In genomic region chr3:52839268-52839575, GRCh38 we compare ENCODE assay signal across 20 cellular contexts. TPM values are rescaled to one million over a fixed set of nuclear protein-coding genes. Genes with fewer than 3 reads are reported as not detected.
DNase-seq lines count a peak whose midpoint lies in the region; ATAC-seq, FAIRE-seq and TF ChIP-seq lines count a peak whose summit lies in the region.
"Had no signal": no experiment of that assay in that cellular context is flagged by ENCODE, and none has a peak within 500 bp of the region (broad histone marks: within the 10 kb centered on the region; RNA-seq: fewer than 3 reads in every experiment).

No MANE protein-coding gene starts in this region.

- no peak for ATAC-seq in activated CD8-positive, alpha-beta T cell treated with anti-CD3 and anti-CD28 coated beads, Interleukin-2, amount 10 ng/mL, durations not matched to agents 7 days and 5 days
- ATAC-seq in activated CD8-positive, alpha-beta T cell treated with anti-CD3 and anti-CD28 coated beads for 36 hours, result no peak
- no peak for ATAC-seq in right lobe of liver
- ATAC-seq in HepG2, result no peak
- ATAC-seq in natural killer cell treated with Interleukin-12 subunit alpha and Interleukin-12 subunit beta and Interleukin-15 and Interleukin-18, amount 100 ng/mL, for 72 hours, result no peak
- ATAC-seq in HG02885 (IDR thresholded peaks at IDR 0.05; ENCODE audit: poor library complexity, unreplicated experiment), result no peak
- ATAC-seq: K562 had no signal

- CTCF ChIA-PET in activated CD8-positive, alpha-beta T cell treated with anti-CD3 and anti-CD28 coated beads, Interleukin-2, amount 10 ng/mL, durations not matched to agents 7 days and 5 days (lab: Charles Lee), result interaction anchor here (1.0 to 1.7 kb wide), 8 partner anchors 9 to 293 kb away, joined by 3 to 8 read pairs (median 4); no protein-coding TSS in a partner anchor
- CTCF ChIA-PET in activated CD8-positive, alpha-beta T cell treated with anti-CD3 and anti-CD28 coated beads for 36 hours (lab: Charles Lee), result interaction anchor here (0.7 to 2.5 kb wide), 5 partner anchors 10 to 233 kb away, joined by 3 to 8 read pairs (median 4); no protein-coding TSS in a partner anchor
- CTCF ChIA-PET in HepG2 (lab: Yijun Ruan, JAX; ENCODE audit: low intra/inter-chr PET ratio, low total read pairs), result no interaction called here

- FAIRE-seq in HepG2 (lab: Jason Lieb, UNC), result no peak
- FAIRE-seq: A204.1, G401.6, K562 had no signal

- H3K4me2 ChIP-seq in HepG2 (ENCODE audit: low read depth, low read length), result no peak overlapping the region

- peak overlapping the region; percentile 55 for H3K27ac Mint-ChIP-seq in activated CD8-positive, alpha-beta T cell treated with anti-CD3 and anti-CD28 coated beads, Interleukin-2, amount 10 ng/mL, durations not matched to agents 7 days and 5 days
- H3K27ac Mint-ChIP-seq in activated CD8-positive, alpha-beta T cell treated with anti-CD3 and anti-CD28 coated beads for 36 hours, result no peak overlapping the region
- no peak overlapping the region for H3K27ac Mint-ChIP-seq in natural killer cell treated with Interleukin-12 subunit alpha and Interleukin-12 subunit beta and Interleukin-15 and Interleukin-18, amount 100 ng/mL, for 72 hours

- no TSS peak for BruUV-seq in HepG2 (replicated peaks; lab: Mats Ljungman, UMichigan)

- no peaks in the 10 kb centered on the region for H4K20me1 ChIP-seq in HepG2 (ENCODE audit: insufficient read depth, low read length)

- H3K9me3 Mint-ChIP-seq in activated CD8-positive, alpha-beta T cell treated with anti-CD3 and anti-CD28 coated beads, Interleukin-2, amount 10 ng/mL, durations not matched to agents 7 days and 5 days (ENCODE audit: insufficient read depth), result no peaks in the 10 kb centered on the region
- no peaks in the 10 kb centered on the region for H3K9me3 Mint-ChIP-seq in activated CD8-positive, alpha-beta T cell treated with anti-CD3 and anti-CD28 coated beads for 36 hours
- no peaks in the 10 kb centered on the region for H3K9me3 Mint-ChIP-seq in natural killer cell treated with Interleukin-12 subunit alpha and Interleukin-12 subunit beta and Interleukin-15 and Interleukin-18, amount 100 ng/mL, for 72 hours

- intact Hi-C loops in activated CD8-positive, alpha-beta T cell treated with anti-CD3 and anti-CD28 coated beads for 36 hours (cut with micrococcal nuclease), result no loop called here
- intact Hi-C loops in right lobe of liver (cut with DNase I), result no loop called here
- intact Hi-C loops in HepG2 (cut with micrococcal nuclease; ENCODE audit: unreplicated experiment), result no loop called here

- H3K79me2 ChIP-seq in HepG2 (ENCODE audit: insufficient read depth, low read length), result no peaks in the 10 kb centered on the region

- no peak for DNase-seq in activated CD8-positive, alpha-beta T cell treated with anti-CD3 and anti-CD28 coated beads, Interleukin-2, amount 10 ng/mL, durations not matched to agents 7 days and 5 days
- no peak for DNase-seq in activated CD8-positive, alpha-beta T cell treated with anti-CD3 and anti-CD28 coated beads for 36 hours
- DNase-seq in right lobe of liver (peak in 2 of 3 donors; percentile 14 to 40), HepG2 (ENCODE audit: low spot score) (no peak), RPMI8226 (no peak), GM19240 (ENCODE audit: insufficient read length, low spot score) (no peak)
- no peak for DNase-seq in natural killer cell treated with Interleukin-12 subunit alpha and Interleukin-12 subunit beta and Interleukin-15 and Interleukin-18, amount 100 ng/mL, for 72 hours (ENCODE audit: low spot score)
- DNase-seq: C1 segment of cervical spinal cord, DND-41, HCEC 1CT, NCI-H1436, NCI-H2029 treated with DMSO at 0.1 percent for 48 hours, NCI-H2171 treated with DMSO at 0.1 percent for 48 hours, NCI-H446 treated with DMSO at 0.1 percent for 48 hours had no signal

- H3K27me3 ChIP-seq in right lobe of liver, result no peaks in the 10 kb centered on the region
- H3K27me3 ChIP-seq in HepG2 (ENCODE audit: control insufficient read depth in 1 of 2, insufficient read depth in 2 of 2, low read length in 2 of 2), result no peaks in the 10 kb centered on the region

- in situ Hi-C loops in HepG2 (cut with HindIII; ENCODE audit: extremely low pct_ligation_motif_present, low pct_unique_long_range_greater_than_20kb), result no loop called here

- TF ChIP-seq POLR2A in right lobe of liver (IDR thresholded peaks at IDR 0.05), result no peak
- TF ChIP-seq POLR2A in HepG2 (IDR thresholded peaks at IDR 0.05; ENCODE audit: insufficient read depth in 1 of 2, low read depth in 2 of 2, low read length in 2 of 2), result no peak

- H3K9ac ChIP-seq in HepG2 (ENCODE audit: insufficient read depth, low read depth, low read length), result no peak overlapping the region
- H3K9ac ChIP-seq: GM23248 had no signal

- TF ChIP-seq RAD21 in HepG2 (CRISPR knock-in tag; IDR thresholded peaks at IDR 0.05), result no peak

- H2AFZ ChIP-seq in HepG2 (ENCODE audit: low read length), result no peak overlapping the region
- H2AFZ ChIP-seq: GM23248 had no signal

- H3K36me3 Mint-ChIP-seq in activated CD8-positive, alpha-beta T cell treated with anti-CD3 and anti-CD28 coated beads, Interleukin-2, amount 10 ng/mL, durations not matched to agents 7 days and 5 days (ENCODE audit: low read depth), result peaks cover 28% of the 10 kb centered on the region
- H3K36me3 Mint-ChIP-seq in activated CD8-positive, alpha-beta T cell treated with anti-CD3 and anti-CD28 coated beads for 36 hours (ENCODE audit: low read depth), result peaks cover 2% of the 10 kb centered on the region
- no peaks in the 10 kb centered on the region for H3K36me3 Mint-ChIP-seq in natural killer cell treated with Interleukin-12 subunit alpha and Interleukin-12 subunit beta and Interleukin-15 and Interleukin-18, amount 100 ng/mL, for 72 hours

- no CpG with 5 or more reads among the region's 2 CpGs for WGBS in right lobe of liver (ENCODE audit: insufficient coverage, low coverage, low lambda C conversion rate, missing lambda C conversion rate)
- 100% methylated on average over 1 of the region's 2 CpGs for WGBS in HepG2 (ENCODE audit: low lambda C conversion rate)

- TF ChIP-seq CTCF in activated CD8-positive, alpha-beta T cell treated with anti-CD3 and anti-CD28 coated beads for 36 hours (IDR thresholded peaks at IDR 0.05), result no peak
- no peak for TF ChIP-seq CTCF in right lobe of liver (IDR thresholded peaks at IDR 0.05)
- TF ChIP-seq CTCF in HepG2 (CRISPR knock-in tag; IDR thresholded peaks at IDR 0.05), result no peak

- peaks cover 0 to 8% (median 0%) of the 10 kb centered on the region in 4 donors for H3K36me3 ChIP-seq in right lobe of liver
- no peaks in the 10 kb centered on the region for H3K36me3 ChIP-seq in HepG2 (replicated peaks in 1 of 2; ENCODE audit: control insufficient read depth in 1 of 2, insufficient read depth in 2 of 2, low read length in 2 of 2)

- H3K27me3 Mint-ChIP-seq in activated CD8-positive, alpha-beta T cell treated with anti-CD3 and anti-CD28 coated beads, Interleukin-2, amount 10 ng/mL, durations not matched to agents 7 days and 5 days (ENCODE audit: low read depth), result no peaks in the 10 kb centered on the region
- no peaks in the 10 kb centered on the region for H3K27me3 Mint-ChIP-seq in activated CD8-positive, alpha-beta T cell treated with anti-CD3 and anti-CD28 coated beads for 36 hours
- H3K27me3 Mint-ChIP-seq in natural killer cell treated with Interleukin-12 subunit alpha and Interleukin-12 subunit beta and Interleukin-15 and Interleukin-18, amount 100 ng/mL, for 72 hours, result no peaks in the 10 kb centered on the region

- H3K4me3 ChIP-seq in right lobe of liver (no peak overlapping the region), HepG2 (replicated peaks in 1 of 3; ENCODE audit: insufficient read depth in 1 of 3, low read depth in 2 of 3, low read length in 3 of 3) (no peak overlapping the region)
- H3K4me3 ChIP-seq: GM23248, K562 had no signal

- no peaks in the 10 kb centered on the region for H3K9me3 ChIP-seq in right lobe of liver
- no peaks in the 10 kb centered on the region for H3K9me3 ChIP-seq in HepG2 (ENCODE audit: low read length)

- peaks cover 0 to 64% (median 21%) of the 10 kb centered on the region in 4 donors for H3K4me1 ChIP-seq in right lobe of liver
- peaks cover 22% of the 10 kb centered on the region for H3K4me1 ChIP-seq in HepG2 (ENCODE audit: insufficient read depth, low read length)

- H3K4me1 Mint-ChIP-seq in activated CD8-positive, alpha-beta T cell treated with anti-CD3 and anti-CD28 coated beads, Interleukin-2, amount 10 ng/mL, durations not matched to agents 7 days and 5 days (ENCODE audit: low read depth), result peaks cover 39% of the 10 kb centered on the region
- peaks cover 22% of the 10 kb centered on the region for H3K4me1 Mint-ChIP-seq in activated CD8-positive, alpha-beta T cell treated with anti-CD3 and anti-CD28 coated beads for 36 hours (ENCODE audit: low read depth)
- H3K4me1 Mint-ChIP-seq in natural killer cell treated with Interleukin-12 subunit alpha and Interleukin-12 subunit beta and Interleukin-15 and Interleukin-18, amount 100 ng/mL, for 72 hours (ENCODE audit: low read depth in 2 of 2), result peaks cover 40 to 47% of the 10 kb centered on the region in 2 donors

- TF ChIP-seq EP300 in HepG2 (IDR thresholded peaks at IDR 0.05; ENCODE audit: low read depth in 2 of 2, low read length in 2 of 2) (no peak), HepG2 (CRISPR knock-in tag; IDR thresholded peaks at IDR 0.05; ENCODE audit: borderline replicate concordance) (no peak)

- POLR2A ChIA-PET in activated CD8-positive, alpha-beta T cell treated with anti-CD3 and anti-CD28 coated beads, Interleukin-2, amount 10 ng/mL, durations not matched to agents 7 days and 5 days (lab: Charles Lee), result interaction anchor here (1.2 to 1.6 kb wide), 2 partner anchors 10 to 29 kb away, joined by 4 read pairs; no protein-coding TSS in a partner anchor
- POLR2A ChIA-PET in activated CD8-positive, alpha-beta T cell treated with anti-CD3 and anti-CD28 coated beads for 36 hours (lab: Charles Lee), result no interaction called here
- POLR2A ChIA-PET in HepG2 (lab: Yijun Ruan, JAX), result no interaction called here

- peak overlapping the region in 1 of 3 donors; percentile 49 for H3K27ac ChIP-seq in right lobe of liver
- H3K27ac ChIP-seq in HepG2 (ENCODE audit: extremely low read length, insufficient read depth, low read length), result no peak overlapping the region
- H3K27ac ChIP-seq: GM23248 had no signal

- H3K4me3 Mint-ChIP-seq in activated CD8-positive, alpha-beta T cell treated with anti-CD3 and anti-CD28 coated beads, Interleukin-2, amount 10 ng/mL, durations not matched to agents 7 days and 5 days, result no peak overlapping the region
- no peak overlapping the region for H3K4me3 Mint-ChIP-seq in activated CD8-positive, alpha-beta T cell treated with anti-CD3 and anti-CD28 coated beads for 36 hours
- peak overlapping the region; percentile 41 for H3K4me3 Mint-ChIP-seq in natural killer cell treated with Interleukin-12 subunit alpha and Interleukin-12 subunit beta and Interleukin-15 and Interleukin-18, amount 100 ng/mL, for 72 hours

RNA-seq across cellular contexts. Expression of gene MUSTN1, which starts 4.4 kb away (rescaled TPM):
- total RNA-seq in activated CD8-positive, alpha-beta T cell treated with anti-CD3 and anti-CD28 coated beads, Interleukin-2, amount 10 ng/mL, durations not matched to agents 7 days and 5 days, result 1 to 10 TPM; 1.5 TPM
- not detected for total RNA-seq in activated CD8-positive, alpha-beta T cell treated with anti-CD3 and anti-CD28 coated beads for 36 hours
- total RNA-seq in right lobe of liver, result 1 to 10 TPM in 3 of 6 experiments, under 1 TPM in 1, not detected in 2; 0.59 to 9.9 (median 5.7) TPM
- 1.3 and 1.4 TPM in 2 replicates for total RNA-seq in HepG2 (2016; rRNA removed; fragmentation: Illumina TruSeq; extraction: Trizol)
- 1.1 TPM in 1 of 2 replicates, not detected in the other for total RNA-seq in HepG2 (2016; cell fraction: cytosol; rRNA removed; fragmentation: Illumina TruSeq; extraction: Trizol; ENCODE audit: low read depth)
- total RNA-seq in HepG2 (2016; cell fraction: insoluble cytoplasmic fraction; rRNA removed; fragmentation: Illumina TruSeq; extraction: Trizol), result 1.8 and 2.0 TPM in 2 replicates
- 0.62 and 1.3 TPM in 2 replicates for total RNA-seq in HepG2 (2016; cell fraction: membrane; rRNA removed; fragmentation: Illumina TruSeq; extraction: Trizol)
- 1.5 and 1.8 TPM in 2 replicates for total RNA-seq in HepG2 (2016; cell fraction: nucleus; rRNA removed; fragmentation: Illumina TruSeq; extraction: Trizol)
- 0.60 and 0.84 TPM in 2 replicates for polyA plus RNA-seq in HepG2 (2011; rRNA removed)
- 0.46 and 0.76 TPM in 2 replicates for polyA plus RNA-seq in HepG2 (2011; cell fraction: cytosol; rRNA removed)
- 8.5 TPM in 2 replicates for polyA plus RNA-seq in HepG2 (2011; cell fraction: nucleus; rRNA removed)
- 0.59 and 1.6 TPM in 2 replicates for polyA plus RNA-seq in HepG2 (2012)
- 0.95 and 1.2 TPM in 2 replicates for polyA plus RNA-seq in HepG2 (2016; cell fraction: cytosol; fragmentation: Illumina TruSeq; extraction: Trizol; ENCODE audit: low read depth)
- polyA plus RNA-seq in HepG2 (2016; cell fraction: insoluble cytoplasmic fraction; fragmentation: Illumina TruSeq; extraction: Trizol; ENCODE audit: low read depth), result 1.7 and 2.2 TPM in 2 replicates
- polyA plus RNA-seq in HepG2 (2016; cell fraction: membrane; fragmentation: Illumina TruSeq; extraction: Trizol; ENCODE audit: low read depth), result 0.33 and 0.93 TPM in 2 replicates
- 4.6 and 6.7 TPM in 2 replicates for polyA plus RNA-seq in HepG2 (2016; cell fraction: nucleus; fragmentation: Illumina TruSeq; extraction: Trizol; ENCODE audit: insufficient read depth, low read depth)
- polyA minus RNA-seq in HepG2 (2011; rRNA and poly(A)+ RNA removed; ENCODE audit: low replicate concordance), result 0.54 TPM in 1 of 2 replicates, not detected in the other
- not detected in 2 replicates for polyA minus RNA-seq in HepG2 (2011; cell fraction: cytosol; rRNA and poly(A)+ RNA removed)
- not detected in 2 replicates for polyA minus RNA-seq in HepG2 (2011; cell fraction: nucleus; rRNA and poly(A)+ RNA removed)
- total RNA-seq in natural killer cell treated with Interleukin-12 subunit alpha and Interleukin-12 subunit beta and Interleukin-15 and Interleukin-18, amount 100 ng/mL, for 72 hours, result 1 to 10 TPM in 1 of 2 donors, not detected in 1; 1.3 TPM
- total RNA-seq: GM23248 had no signal
- polyA plus RNA-seq: GM23248 had no signal

RNA-seq across cellular contexts. Expression of gene ITIH4, which starts 8.8 kb away (rescaled TPM):
- total RNA-seq in activated CD8-positive, alpha-beta T cell treated with anti-CD3 and anti-CD28 coated beads, Interleukin-2, amount 10 ng/mL, durations not matched to agents 7 days and 5 days, result 10 to 100 TPM; 15.1 to 16.3 TPM
- 1 to 10 TPM; 3.9 to 5.5 TPM for total RNA-seq in activated CD8-positive, alpha-beta T cell treated with anti-CD3 and anti-CD28 coated beads for 36 hours
- total RNA-seq in right lobe of liver, result 1,000 to 10,000 TPM; 1,573 to 4,137 (median 3,531) TPM
- 1.5 and 5.3 TPM in 2 replicates for total RNA-seq in HepG2 (2016; rRNA removed; fragmentation: Illumina TruSeq; extraction: Trizol)
- 1.1 and 1.6 TPM in 2 replicates for total RNA-seq in HepG2 (2016; cell fraction: cytosol; rRNA removed; fragmentation: Illumina TruSeq; extraction: Trizol; ENCODE audit: low read depth)
- total RNA-seq in HepG2 (2016; cell fraction: insoluble cytoplasmic fraction; rRNA removed; fragmentation: Illumina TruSeq; extraction: Trizol), result 2.2 and 6.6 TPM in 2 replicates
- 1.0 and 2.3 TPM in 2 replicates for total RNA-seq in HepG2 (2016; cell fraction: membrane; rRNA removed; fragmentation: Illumina TruSeq; extraction: Trizol)
- 6.0 and 8.7 TPM in 2 replicates for total RNA-seq in HepG2 (2016; cell fraction: nucleus; rRNA removed; fragmentation: Illumina TruSeq; extraction: Trizol)
- 2.7 and 3.7 TPM in 2 replicates for polyA plus RNA-seq in HepG2 (2011; rRNA removed)
- 1.1 and 1.6 TPM in 2 replicates for polyA plus RNA-seq in HepG2 (2011; cell fraction: cytosol; rRNA removed)
- polyA plus RNA-seq in HepG2 (2011; cell fraction: nucleus; rRNA removed), result 6.7 and 7.2 TPM in 2 replicates
- 0.95 TPM in 1 of 2 replicates, not detected in the other for polyA plus RNA-seq in HepG2 (2012)
- 0.76 and 1.1 TPM in 2 replicates for polyA plus RNA-seq in HepG2 (2016; cell fraction: cytosol; fragmentation: Illumina TruSeq; extraction: Trizol; ENCODE audit: low read depth)
- polyA plus RNA-seq in HepG2 (2016; cell fraction: insoluble cytoplasmic fraction; fragmentation: Illumina TruSeq; extraction: Trizol; ENCODE audit: low read depth), result 1.3 and 1.6 TPM in 2 replicates
- polyA plus RNA-seq in HepG2 (2016; cell fraction: membrane; fragmentation: Illumina TruSeq; extraction: Trizol; ENCODE audit: low read depth), result 1.2 and 1.4 TPM in 2 replicates
- 10.2 and 12.6 TPM in 2 replicates for polyA plus RNA-seq in HepG2 (2016; cell fraction: nucleus; fragmentation: Illumina TruSeq; extraction: Trizol; ENCODE audit: insufficient read depth, low read depth)
- 1.8 and 2.5 TPM in 2 replicates for polyA minus RNA-seq in HepG2 (2011; rRNA and poly(A)+ RNA removed; ENCODE audit: low replicate concordance)
- 0.59 and 0.97 TPM in 2 replicates for polyA minus RNA-seq in HepG2 (2011; cell fraction: cytosol; rRNA and poly(A)+ RNA removed)
- 0.64 and 2.5 TPM in 2 replicates for polyA minus RNA-seq in HepG2 (2011; cell fraction: nucleus; rRNA and poly(A)+ RNA removed)
- total RNA-seq in natural killer cell treated with Interleukin-12 subunit alpha and Interleukin-12 subunit beta and Interleukin-15 and Interleukin-18, amount 100 ng/mL, for 72 hours, result 10 to 100 TPM in 1 of 2 donors, 1 to 10 TPM in 1; 8.5 to 14.6 TPM
- polyA plus RNA-seq: GM23248 had no signal

RNA-seq across cellular contexts. Expression of gene ITIH3, which starts 44.6 kb away (rescaled TPM):
- not detected for total RNA-seq in activated CD8-positive, alpha-beta T cell treated with anti-CD3 and anti-CD28 coated beads, Interleukin-2, amount 10 ng/mL, durations not matched to agents 7 days and 5 days
- not detected for total RNA-seq in activated CD8-positive, alpha-beta T cell treated with anti-CD3 and anti-CD28 coated beads for 36 hours
- 1,000 to 10,000 TPM in 3 of 6 experiments, 100 to 1,000 TPM in 3; 742 to 1,822 (median 982) TPM for total RNA-seq in right lobe of liver
- 38.9 and 105 TPM in 2 replicates for total RNA-seq in HepG2 (2016; rRNA removed; fragmentation: Illumina TruSeq; extraction: Trizol)
- 10.8 and 12.0 TPM in 2 replicates for total RNA-seq in HepG2 (2016; cell fraction: cytosol; rRNA removed; fragmentation: Illumina TruSeq; extraction: Trizol; ENCODE audit: low read depth)
- total RNA-seq in HepG2 (2016; cell fraction: insoluble cytoplasmic fraction; rRNA removed; fragmentation: Illumina TruSeq; extraction: Trizol), result 37.6 and 103 TPM in 2 replicates
- 14.7 and 16.8 TPM in 2 replicates for total RNA-seq in HepG2 (2016; cell fraction: membrane; rRNA removed; fragmentation: Illumina TruSeq; extraction: Trizol)
- 132 and 140 TPM in 2 replicates for total RNA-seq in HepG2 (2016; cell fraction: nucleus; rRNA removed; fragmentation: Illumina TruSeq; extraction: Trizol)
- 632 and 1,233 TPM in 2 replicates for polyA plus RNA-seq in HepG2 (2011; rRNA removed)
- 347 and 666 TPM in 2 replicates for polyA plus RNA-seq in HepG2 (2011; cell fraction: cytosol; rRNA removed)
- 3,464 and 4,379 TPM in 2 replicates for polyA plus RNA-seq in HepG2 (2011; cell fraction: nucleus; rRNA removed)
- 718 and 962 TPM in 2 replicates for polyA plus RNA-seq in HepG2 (2012)
- 7.0 and 7.3 TPM in 2 replicates for polyA plus RNA-seq in HepG2 (2016; cell fraction: cytosol; fragmentation: Illumina TruSeq; extraction: Trizol; ENCODE audit: low read depth)
- polyA plus RNA-seq in HepG2 (2016; cell fraction: insoluble cytoplasmic fraction; fragmentation: Illumina TruSeq; extraction: Trizol; ENCODE audit: low read depth), result 31.3 and 36.2 TPM in 2 replicates
- polyA plus RNA-seq in HepG2 (2016; cell fraction: membrane; fragmentation: Illumina TruSeq; extraction: Trizol; ENCODE audit: low read depth), result 10.3 TPM in 2 replicates
- 273 and 284 TPM in 2 replicates for polyA plus RNA-seq in HepG2 (2016; cell fraction: nucleus; fragmentation: Illumina TruSeq; extraction: Trizol; ENCODE audit: insufficient read depth, low read depth)
- 0.26 and 415 TPM in 2 replicates for polyA minus RNA-seq in HepG2 (2011; rRNA and poly(A)+ RNA removed; ENCODE audit: low replicate concordance)
- polyA minus RNA-seq in HepG2 (2011; cell fraction: cytosol; rRNA and poly(A)+ RNA removed), result 134 and 348 TPM in 2 replicates
- 662 and 1,024 TPM in 2 replicates for polyA minus RNA-seq in HepG2 (2011; cell fraction: nucleus; rRNA and poly(A)+ RNA removed)
- not detected for total RNA-seq in natural killer cell treated with Interleukin-12 subunit alpha and Interleukin-12 subunit beta and Interleukin-15 and Interleukin-18, amount 100 ng/mL, for 72 hours
- total RNA-seq: GM23248, PC-3 had no signal
- polyA plus RNA-seq: GM23248, K562 had no signal

RNA-seq across cellular contexts. Expression of gene STIMATE, which starts 58.1 kb away (rescaled TPM):
- total RNA-seq in activated CD8-positive, alpha-beta T cell treated with anti-CD3 and anti-CD28 coated beads, Interleukin-2, amount 10 ng/mL, durations not matched to agents 7 days and 5 days, result 10 to 100 TPM; 26.5 to 29.9 TPM
- 10 to 100 TPM; 17.3 to 18.3 TPM for total RNA-seq in activated CD8-positive, alpha-beta T cell treated with anti-CD3 and anti-CD28 coated beads for 36 hours
- total RNA-seq in right lobe of liver, result 10 to 100 TPM; 17.4 to 48.5 (median 33.8) TPM
- 8.7 and 11.7 TPM in 2 replicates for total RNA-seq in HepG2 (2016; rRNA removed; fragmentation: Illumina TruSeq; extraction: Trizol)
- total RNA-seq in HepG2 (2016; cell fraction: cytosol; rRNA removed; fragmentation: Illumina TruSeq; extraction: Trizol; ENCODE audit: low read depth), result 18.2 and 18.6 TPM in 2 replicates
- 7.4 and 13.2 TPM in 2 replicates for total RNA-seq in HepG2 (2016; cell fraction: insoluble cytoplasmic fraction; rRNA removed; fragmentation: Illumina TruSeq; extraction: Trizol)
- 22.9 and 26.2 TPM in 2 replicates for total RNA-seq in HepG2 (2016; cell fraction: membrane; rRNA removed; fragmentation: Illumina TruSeq; extraction: Trizol)
- 6.8 and 12.1 TPM in 2 replicates for total RNA-seq in HepG2 (2016; cell fraction: nucleus; rRNA removed; fragmentation: Illumina TruSeq; extraction: Trizol)
- 5.7 and 6.2 TPM in 2 replicates for polyA plus RNA-seq in HepG2 (2011; rRNA removed)
- 6.4 and 6.8 TPM in 2 replicates for polyA plus RNA-seq in HepG2 (2011; cell fraction: cytosol; rRNA removed)
- 27.8 and 29.6 TPM in 2 replicates for polyA plus RNA-seq in HepG2 (2011; cell fraction: nucleus; rRNA removed)
- 5.6 and 5.9 TPM in 2 replicates for polyA plus RNA-seq in HepG2 (2012)
- polyA plus RNA-seq in HepG2 (2016; cell fraction: cytosol; fragmentation: Illumina TruSeq; extraction: Trizol; ENCODE audit: low read depth), result 28.0 and 29.6 TPM in 2 replicates
- polyA plus RNA-seq in HepG2 (2016; cell fraction: insoluble cytoplasmic fraction; fragmentation: Illumina TruSeq; extraction: Trizol; ENCODE audit: low read depth), result 8.4 and 9.2 TPM in 2 replicates
- 25.4 and 30.7 TPM in 2 replicates for polyA plus RNA-seq in HepG2 (2016; cell fraction: membrane; fragmentation: Illumina TruSeq; extraction: Trizol; ENCODE audit: low read depth)
- polyA plus RNA-seq in HepG2 (2016; cell fraction: nucleus; fragmentation: Illumina TruSeq; extraction: Trizol; ENCODE audit: insufficient read depth, low read depth), result 12.9 and 17.4 TPM in 2 replicates
- 11.7 and 11.8 TPM in 2 replicates for polyA minus RNA-seq in HepG2 (2011; rRNA and poly(A)+ RNA removed; ENCODE audit: low replicate concordance)
- 6.1 and 8.6 TPM in 2 replicates for polyA minus RNA-seq in HepG2 (2011; cell fraction: cytosol; rRNA and poly(A)+ RNA removed)
- 5.3 and 7.9 TPM in 2 replicates for polyA minus RNA-seq in HepG2 (2011; cell fraction: nucleus; rRNA and poly(A)+ RNA removed)
- 10 to 100 TPM; 19.8 to 31.1 TPM for total RNA-seq in natural killer cell treated with Interleukin-12 subunit alpha and Interleukin-12 subunit beta and Interleukin-15 and Interleukin-18, amount 100 ng/mL, for 72 hours

Comparison
In these comparisons a context has a peak if more than half of its experiments do, and no peak if none do; other contexts are left out.
1. DNase-seq: peak in right lobe of liver (2 of 3); none in activated CD8-positive, alpha-beta T cell treated with anti-CD3 and anti-CD28 coated beads, Interleukin-2, amount 10 ng/mL, durations not matched to agents 7 days and 5 days (single experiment), activated CD8-positive, alpha-beta T cell treated with anti-CD3 and anti-CD28 coated beads for 36 hours (single experiment), HepG2 (single experiment), natural killer cell treated with Interleukin-12 subunit alpha and Interleukin-12 subunit beta and Interleukin-15 and Interleukin-18, amount 100 ng/mL, for 72 hours (single experiment), RPMI8226 (single experiment) and GM19240 (single experiment).
2. RNA of gene ITIH4, which starts 8.8 kb away (total RNA-seq): 1,573 to 4,137 TPM in right lobe of liver; 15.1 to 16.3 TPM in activated CD8-positive, alpha-beta T cell treated with anti-CD3 and anti-CD28 coated beads, Interleukin-2, amount 10 ng/mL, durations not matched to agents 7 days and 5 days, 8.5 to 14.6 TPM in natural killer cell treated with Interleukin-12 subunit alpha and Interleukin-12 subunit beta and Interleukin-15 and Interleukin-18, amount 100 ng/mL, for 72 hours, 3.9 to 5.5 TPM in activated CD8-positive, alpha-beta T cell treated with anti-CD3 and anti-CD28 coated beads for 36 hours and 1.0 to 8.7 TPM in HepG2; every median in the first group is over 10 times any median in the second.
3. RNA of gene ITIH3, which starts 44.6 kb away (total RNA-seq): 742 to 1,822 TPM in right lobe of liver and 10.8 to 140 TPM in HepG2; not detected in activated CD8-positive, alpha-beta T cell treated with anti-CD3 and anti-CD28 coated beads, Interleukin-2, amount 10 ng/mL, durations not matched to agents 7 days and 5 days, not detected in activated CD8-positive, alpha-beta T cell treated with anti-CD3 and anti-CD28 coated beads for 36 hours and not detected in natural killer cell treated with Interleukin-12 subunit alpha and Interleukin-12 subunit beta and Interleukin-15 and Interleukin-18, amount 100 ng/mL, for 72 hours; every median in the first group is over 10 times any median in the second.